In the genomic region with DNA sequence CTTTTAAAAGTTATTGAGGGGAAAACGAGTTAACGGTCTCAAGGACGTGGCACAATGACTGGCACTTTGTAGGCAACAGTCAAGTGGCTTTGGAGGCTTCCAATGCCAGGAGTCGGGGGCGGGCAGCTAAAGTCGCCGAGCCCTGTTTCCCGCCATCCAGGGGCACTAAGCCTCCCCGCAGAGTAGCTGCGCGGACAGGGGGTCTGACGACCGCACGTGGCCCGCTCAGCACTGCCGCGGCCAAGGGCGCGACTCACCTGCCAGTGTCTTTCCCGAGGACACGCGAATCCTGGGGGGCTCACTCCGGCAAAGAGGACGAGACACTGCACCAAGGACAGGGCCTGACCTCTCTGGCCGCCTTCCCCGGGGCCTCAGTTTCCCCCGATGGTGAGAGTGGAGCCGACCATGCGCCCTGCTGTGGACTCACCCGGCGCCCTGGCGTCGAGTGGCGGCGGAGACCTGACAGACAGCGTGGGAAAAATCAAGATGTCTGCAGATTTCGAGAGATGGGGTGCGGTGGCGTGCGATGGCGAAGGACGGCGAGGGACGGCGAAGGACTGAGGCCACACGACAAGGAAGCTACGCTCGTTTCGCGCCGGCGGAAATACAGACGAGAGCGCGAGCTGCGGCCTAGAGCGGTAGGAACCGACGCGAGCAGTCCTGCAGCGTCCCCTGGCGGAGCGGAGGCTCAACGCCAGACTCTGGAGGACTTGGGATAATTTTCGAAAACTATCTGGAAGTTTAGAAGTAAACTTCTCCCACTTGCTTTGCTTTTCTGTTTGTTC, we compare ENCODE assay signal across 1 cellular context.
TF ChIP-seq lines count a peak whose summit lies in the region.

Gene SNHG17, minus strand, starts transcription at position 559 of the 785 bp plus-strand sequence.

TF ChIP-seq in HEK293, 187 proteins besides CTCF, POLR2A, EP300 and RAD21 (continued from another document and continues in another):
- TF ChIP-seq, protein P1, sequence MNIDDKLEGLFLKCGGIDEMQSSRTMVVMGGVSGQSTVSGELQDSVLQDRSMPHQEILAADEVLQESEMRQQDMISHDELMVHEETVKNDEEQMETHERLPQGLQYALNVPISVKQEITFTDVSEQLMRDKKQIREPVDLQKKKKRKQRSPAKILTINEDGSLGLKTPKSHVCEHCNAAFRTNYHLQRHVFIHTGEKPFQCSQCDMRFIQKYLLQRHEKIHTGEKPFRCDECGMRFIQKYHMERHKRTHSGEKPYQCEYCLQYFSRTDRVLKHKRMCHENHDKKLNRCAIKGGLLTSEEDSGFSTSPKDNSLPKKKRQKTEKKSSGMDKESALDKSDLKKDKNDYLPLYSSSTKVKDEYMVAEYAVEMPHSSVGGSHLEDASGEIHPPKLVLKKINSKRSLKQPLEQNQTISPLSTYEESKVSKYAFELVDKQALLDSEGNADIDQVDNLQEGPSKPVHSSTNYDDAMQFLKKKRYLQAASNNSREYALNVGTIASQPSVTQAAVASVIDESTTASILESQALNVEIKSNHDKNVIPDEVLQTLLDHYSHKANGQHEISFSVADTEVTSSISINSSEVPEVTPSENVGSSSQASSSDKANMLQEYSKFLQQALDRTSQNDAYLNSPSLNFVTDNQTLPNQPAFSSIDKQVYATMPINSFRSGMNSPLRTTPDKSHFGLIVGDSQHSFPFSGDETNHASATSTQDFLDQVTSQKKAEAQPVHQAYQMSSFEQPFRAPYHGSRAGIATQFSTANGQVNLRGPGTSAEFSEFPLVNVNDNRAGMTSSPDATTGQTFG (tag by site-specific recombination; IDR thresholded peaks at IDR 0.05; ENCODE audit: borderline replicate concordance), result 0 out of 2 replicates have a peak, but pooled peaks have one; percentile 64
- TF ChIP-seq ZBTB10 (tag by site-specific recombination; IDR thresholded peaks at IDR 0.05), result peak; percentile 94
- TF ChIP-seq, protein P2, sequence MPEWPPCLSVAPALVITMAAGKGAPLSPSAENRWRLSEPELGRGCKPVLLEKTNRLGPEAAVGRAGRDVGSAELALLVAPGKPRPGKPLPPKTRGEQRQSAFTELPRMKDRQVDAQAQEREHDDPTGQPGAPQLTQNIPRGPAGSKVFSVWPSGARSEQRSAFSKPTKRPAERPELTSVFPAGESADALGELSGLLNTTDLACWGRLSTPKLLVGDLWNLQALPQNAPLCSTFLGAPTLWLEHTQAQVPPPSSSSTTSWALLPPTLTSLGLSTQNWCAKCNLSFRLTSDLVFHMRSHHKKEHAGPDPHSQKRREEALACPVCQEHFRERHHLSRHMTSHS (tag by site-specific recombination; IDR thresholded peaks at IDR 0.05), result no peak
- no peak for TF ChIP-seq EGR2 (tag by site-specific recombination; IDR thresholded peaks at IDR 0.05; ENCODE audit: low read depth)
- TF ChIP-seq ZEB2 (tag by site-specific recombination; IDR thresholded peaks at IDR 0.05), result peak; percentile 98
- TF ChIP-seq ZNF16 (tag by site-specific recombination; IDR thresholded peaks at IDR 0.05; ENCODE audit: low read depth), result no peak
- TF ChIP-seq HOXC10 (CRISPR knock-in tag; IDR thresholded peaks at IDR 0.05), result no peak
- peak; percentile 97 for TF ChIP-seq ZNF391 (tag by site-specific recombination; IDR thresholded peaks at IDR 0.05; ENCODE audit: borderline replicate concordance, low read depth)
- TF ChIP-seq, protein P3, sequence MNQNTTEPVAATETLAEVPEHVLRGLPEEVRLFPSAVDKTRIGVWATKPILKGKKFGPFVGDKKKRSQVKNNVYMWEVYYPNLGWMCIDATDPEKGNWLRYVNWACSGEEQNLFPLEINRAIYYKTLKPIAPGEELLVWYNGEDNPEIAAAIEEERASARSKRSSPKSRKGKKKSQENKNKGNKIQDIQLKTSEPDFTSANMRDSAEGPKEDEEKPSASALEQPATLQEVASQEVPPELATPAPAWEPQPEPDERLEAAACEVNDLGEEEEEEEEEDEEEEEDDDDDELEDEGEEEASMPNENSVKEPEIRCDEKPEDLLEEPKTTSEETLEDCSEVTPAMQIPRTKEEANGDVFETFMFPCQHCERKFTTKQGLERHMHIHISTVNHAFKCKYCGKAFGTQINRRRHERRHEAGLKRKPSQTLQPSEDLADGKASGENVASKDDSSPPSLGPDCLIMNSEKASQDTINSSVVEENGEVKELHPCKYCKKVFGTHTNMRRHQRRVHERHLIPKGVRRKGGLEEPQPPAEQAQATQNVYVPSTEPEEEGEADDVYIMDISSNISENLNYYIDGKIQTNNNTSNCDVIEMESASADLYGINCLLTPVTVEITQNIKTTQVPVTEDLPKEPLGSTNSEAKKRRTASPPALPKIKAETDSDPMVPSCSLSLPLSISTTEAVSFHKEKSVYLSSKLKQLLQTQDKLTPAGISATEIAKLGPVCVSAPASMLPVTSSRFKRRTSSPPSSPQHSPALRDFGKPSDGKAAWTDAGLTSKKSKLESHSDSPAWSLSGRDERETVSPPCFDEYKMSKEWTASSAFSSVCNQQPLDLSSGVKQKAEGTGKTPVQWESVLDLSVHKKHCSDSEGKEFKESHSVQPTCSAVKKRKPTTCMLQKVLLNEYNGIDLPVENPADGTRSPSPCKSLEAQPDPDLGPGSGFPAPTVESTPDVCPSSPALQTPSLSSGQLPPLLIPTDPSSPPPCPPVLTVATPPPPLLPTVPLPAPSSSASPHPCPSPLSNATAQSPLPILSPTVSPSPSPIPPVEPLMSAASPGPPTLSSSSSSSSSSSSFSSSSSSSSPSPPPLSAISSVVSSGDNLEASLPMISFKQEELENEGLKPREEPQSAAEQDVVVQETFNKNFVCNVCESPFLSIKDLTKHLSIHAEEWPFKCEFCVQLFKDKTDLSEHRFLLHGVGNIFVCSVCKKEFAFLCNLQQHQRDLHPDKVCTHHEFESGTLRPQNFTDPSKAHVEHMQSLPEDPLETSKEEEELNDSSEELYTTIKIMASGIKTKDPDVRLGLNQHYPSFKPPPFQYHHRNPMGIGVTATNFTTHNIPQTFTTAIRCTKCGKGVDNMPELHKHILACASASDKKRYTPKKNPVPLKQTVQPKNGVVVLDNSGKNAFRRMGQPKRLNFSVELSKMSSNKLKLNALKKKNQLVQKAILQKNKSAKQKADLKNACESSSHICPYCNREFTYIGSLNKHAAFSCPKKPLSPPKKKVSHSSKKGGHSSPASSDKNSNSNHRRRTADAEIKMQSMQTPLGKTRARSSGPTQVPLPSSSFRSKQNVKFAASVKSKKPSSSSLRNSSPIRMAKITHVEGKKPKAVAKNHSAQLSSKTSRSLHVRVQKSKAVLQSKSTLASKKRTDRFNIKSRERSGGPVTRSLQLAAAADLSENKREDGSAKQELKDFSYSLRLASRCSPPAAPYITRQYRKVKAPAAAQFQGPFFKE (tag by site-specific recombination; IDR thresholded peaks at IDR 0.05; ENCODE audit: borderline replicate concordance), result no peak; the same call in 1 of the 2 replicates
- no peak for TF ChIP-seq ZNF549 (tag by site-specific recombination; IDR thresholded peaks at IDR 0.05)
- TF ChIP-seq KLF10 (tag by site-specific recombination; IDR thresholded peaks at IDR 0.05), result peak; percentile 82; the same call in 1 of the 2 replicates
- TF ChIP-seq SETDB1 (IDR thresholded peaks at IDR 0.05; ENCODE audit: insufficient read length, low read length), result peak; percentile 61
- TF ChIP-seq, protein P4, sequence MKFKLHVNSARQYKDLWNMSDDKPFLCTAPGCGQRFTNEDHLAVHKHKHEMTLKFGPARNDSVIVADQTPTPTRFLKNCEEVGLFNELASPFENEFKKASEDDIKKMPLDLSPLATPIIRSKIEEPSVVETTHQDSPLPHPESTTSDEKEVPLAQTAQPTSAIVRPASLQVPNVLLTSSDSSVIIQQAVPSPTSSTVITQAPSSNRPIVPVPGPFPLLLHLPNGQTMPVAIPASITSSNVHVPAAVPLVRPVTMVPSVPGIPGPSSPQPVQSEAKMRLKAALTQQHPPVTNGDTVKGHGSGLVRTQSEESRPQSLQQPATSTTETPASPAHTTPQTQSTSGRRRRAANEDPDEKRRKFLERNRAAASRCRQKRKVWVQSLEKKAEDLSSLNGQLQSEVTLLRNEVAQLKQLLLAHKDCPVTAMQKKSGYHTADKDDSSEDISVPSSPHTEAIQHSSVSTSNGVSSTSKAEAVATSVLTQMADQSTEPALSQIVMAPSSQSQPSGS (tag by site-specific recombination; IDR thresholded peaks at IDR 0.05; ENCODE audit: low read depth), result no peak
- TF ChIP-seq WT1 (tag by site-specific recombination; IDR thresholded peaks at IDR 0.05), result 0 out of 2 replicates have a peak, but pooled peaks have one; percentile 46
- TF ChIP-seq ZNF747 (tag by site-specific recombination; IDR thresholded peaks at IDR 0.05), result no peak
- no peak for TF ChIP-seq ZNF155 (tag by site-specific recombination; IDR thresholded peaks at IDR 0.05)
- no peak for TF ChIP-seq ZNF624 (tag by site-specific recombination; IDR thresholded peaks at IDR 0.05)
- TF ChIP-seq ZNF354C (tag by site-specific recombination; IDR thresholded peaks at IDR 0.05; ENCODE audit: borderline replicate concordance, low read depth), result no peak
- no peak for TF ChIP-seq ZNF623 (tag by site-specific recombination; IDR thresholded peaks at IDR 0.05)
- peak; percentile 83 for TF ChIP-seq TSHZ1 (tag by site-specific recombination; IDR thresholded peaks at IDR 0.05; ENCODE audit: borderline replicate concordance)
- TF ChIP-seq, protein P5, sequence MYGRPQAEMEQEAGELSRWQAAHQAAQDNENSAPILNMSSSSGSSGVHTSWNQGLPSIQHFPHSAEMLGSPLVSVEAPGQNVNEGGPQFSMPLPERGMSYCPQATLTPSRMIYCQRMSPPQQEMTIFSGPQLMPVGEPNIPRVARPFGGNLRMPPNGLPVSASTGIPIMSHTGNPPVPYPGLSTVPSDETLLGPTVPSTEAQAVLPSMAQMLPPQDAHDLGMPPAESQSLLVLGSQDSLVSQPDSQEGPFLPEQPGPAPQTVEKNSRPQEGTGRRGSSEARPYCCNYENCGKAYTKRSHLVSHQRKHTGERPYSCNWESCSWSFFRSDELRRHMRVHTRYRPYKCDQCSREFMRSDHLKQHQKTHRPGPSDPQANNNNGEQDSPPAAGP (tag by site-specific recombination; IDR thresholded peaks at IDR 0.05), result peak; percentile 97
- TF ChIP-seq ZNF561 (tag by site-specific recombination; IDR thresholded peaks at IDR 0.05; ENCODE audit: borderline replicate concordance), result peak; percentile 73; the same call in 1 of the 2 replicates
- no peak for TF ChIP-seq ZNF621 (tag by site-specific recombination; IDR thresholded peaks at IDR 0.05)
- TF ChIP-seq ZNF626 (tag by site-specific recombination; IDR thresholded peaks at IDR 0.05), result no peak
- no peak for TF ChIP-seq ZNF433 (tag by site-specific recombination; IDR thresholded peaks at IDR 0.05; ENCODE audit: low read depth)
- peak; percentile 87 for TF ChIP-seq YY2 (tag by site-specific recombination; IDR thresholded peaks at IDR 0.05)
- peak; percentile 63 for TF ChIP-seq ZBTB26 (tag by site-specific recombination; optimal IDR thresholded peaks at IDR 0.05)
